Comparison of ENCODE assay signal across 14 cellular contexts in the genomic region with DNA sequence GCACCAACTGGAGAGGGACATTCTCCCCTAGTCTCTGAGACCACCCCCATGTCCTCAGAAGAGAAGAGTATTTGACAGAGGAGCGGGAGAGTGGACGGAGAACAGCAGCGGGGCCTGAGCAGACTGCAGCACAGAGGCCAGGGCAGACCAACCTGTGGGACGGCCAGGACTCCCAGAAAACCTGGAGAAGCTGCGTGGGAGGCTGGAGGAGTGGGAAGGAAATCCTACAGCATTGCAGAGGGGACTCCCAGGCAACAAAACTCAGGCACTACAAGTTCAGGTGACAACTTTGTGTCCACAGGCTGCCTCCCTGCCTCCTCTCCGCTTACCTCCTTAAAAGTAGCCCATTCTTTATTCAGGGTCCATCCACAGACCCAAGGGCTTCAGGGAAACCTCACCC. TPM values are rescaled to one million over a fixed set of nuclear protein-coding genes. Genes with fewer than 3 reads are reported as not detected.
DNase-seq lines count a peak whose midpoint lies in the region; ATAC-seq, FAIRE-seq and TF ChIP-seq lines count a peak whose summit lies in the region.
"Had no signal": no experiment of that assay in that cellular context is flagged by ENCODE, and none has a peak within 500 bp of the region (broad histone marks: within the 10 kb centered on the region; RNA-seq: fewer than 3 reads in every experiment).

No MANE protein-coding gene starts in this region.

- no peak overlapping the region for H3K4me3 ChIP-seq in heart right ventricle
- no peak overlapping the region for H3K4me3 ChIP-seq in K562
- H3K4me3 ChIP-seq in mucosa of stomach (ENCODE audit: low read length) = no peak overlapping the region
- no peak overlapping the region for H3K4me3 ChIP-seq in upper lobe of left lung

- no peak for TF ChIP-seq CTCF in heart right ventricle (IDR thresholded peaks at IDR 0.05)
- no peak for TF ChIP-seq CTCF in K562 (IDR thresholded peaks at IDR 0.05 in 2 of 3, conservative IDR thresholded peaks at IDR 0.05 in 1 of 3; ENCODE audit: insufficient read depth in 2 of 3, low read depth in 1 of 3, low read length in 3 of 3)
- no peak for TF ChIP-seq CTCF in upper lobe of left lung (IDR thresholded peaks at IDR 0.05)

- H3K36me3 ChIP-seq in heart right ventricle = peaks cover 0 to 22% (median 4%) of the 10 kb centered on the region in 9 donors
- H3K36me3 ChIP-seq in K562 (ENCODE audit: control insufficient read depth, insufficient read depth, low read length) = no peaks in the 10 kb centered on the region
- peaks cover 9% of the 10 kb centered on the region for H3K36me3 ChIP-seq in mucosa of stomach (ENCODE audit: control insufficient read depth, insufficient read depth, low read length)
- peaks cover 0 to 1% (median 0%) of the 10 kb centered on the region in 4 donors for H3K36me3 ChIP-seq in upper lobe of left lung
- H3K36me3 ChIP-seq: BE2C had no signal

- H3K4me1 ChIP-seq in heart right ventricle (peaks cover 23 to 100% (median 91%) of the 10 kb centered on the region in 9 donors), K562 (replicated peaks in 1 of 2; ENCODE audit: control insufficient read depth in 2 of 2, insufficient read depth in 2 of 2, low read length in 2 of 2) (peaks cover 39 to 48% of the 10 kb centered on the region in 2 experiments), mucosa of stomach (ENCODE audit: control insufficient read depth, insufficient read depth, low read length) (peaks cover 73% of the 10 kb centered on the region), upper lobe of left lung (peaks cover 95 to 97% (median 96%) of the 10 kb centered on the region in 4 donors)

- H2AFZ ChIP-seq in K562 (ENCODE audit: low read depth, low read length) = no peak overlapping the region

- TF ChIP-seq EP300 in K562 (IDR thresholded peaks at IDR 0.05; ENCODE audit: low read length) = no peak
- no peak for TF ChIP-seq EP300 in upper lobe of left lung (IDR thresholded peaks at IDR 0.05)

- POLR2A ChIA-PET in K562 (lab: Yijun Ruan, JAX) = interaction anchor here (1.0 kb wide), 1 partner anchor 19 kb away, joined by 6 read pairs; no protein-coding TSS in a partner anchor

- in situ Hi-C loops in K562 (cut with MboI) = no loop called here

- no peak for TF ChIP-seq RAD21 in K562 (CRISPR knock-in tag; conservative IDR thresholded peaks at IDR 0.05 in 1 of 2, IDR thresholded peaks at IDR 0.05 in 1 of 2)

- H4K20me1 ChIP-seq in K562 (replicated peaks; ENCODE audit: control insufficient read depth, insufficient read depth, low read length) = no peaks in the 10 kb centered on the region

- H3K9me3 ChIP-seq in heart right ventricle (no peaks in the 10 kb centered on the region), K562 (replicated peaks; ENCODE audit: control insufficient read depth, insufficient read depth, low read depth, low read length) (no peaks in the 10 kb centered on the region), mucosa of stomach (ENCODE audit: control insufficient read depth, low read length) (no peaks in the 10 kb centered on the region), upper lobe of left lung (no peaks in the 10 kb centered on the region)
- H3K9me3 ChIP-seq: BE2C had no signal

- H3K27ac ChIP-seq in heart right ventricle = peak overlapping the region; percentile 17 to 100 (median 96)
- no peak overlapping the region for H3K27ac ChIP-seq in K562 (ENCODE audit: extremely low read depth, low read depth, low read length)
- peak overlapping the region; percentile 94 to 98 (median 96) for H3K27ac ChIP-seq in upper lobe of left lung

- H3K4me2 ChIP-seq in K562 (ENCODE audit: insufficient read depth, low read length) = no peak overlapping the region

- H3K9me1 ChIP-seq in K562 (ENCODE audit: control insufficient read depth, insufficient read depth, low read length) = no peaks in the 10 kb centered on the region

- no peak for FAIRE-seq in K562 (lab: Jason Lieb, UNC)
- FAIRE-seq: keratinocyte, RCC 7860 had no signal

- intact Hi-C loops in heart right ventricle (cut with DNase I) (loop anchor here in 4 of 10 donors (2.0 to 10.0 kb wide), 4 partner anchors 25 to 87 kb away; a partner anchor contains a TSS), left ventricle myocardium superior (cut with micrococcal nuclease) (loop anchor here (5.0 kb wide), 1 partner anchor 32 kb away; a partner anchor contains a TSS), K562 (cut with micrococcal nuclease) (no loop called here)

- WGBS in heart right ventricle, 2 donors = 78 to 82% methylated on average over 6 of the region's 6 CpGs
- 78% methylated on average over 6 of the region's 6 CpGs for whole genome bisulfite sequencing in K562 (ENCODE audit: insufficient coverage, low coverage, missing lambda C conversion rate)
- 92 to 93% methylated on average over 6 of the region's 6 CpGs for WGBS in upper lobe of left lung, 2 donors

- BruUV-seq in K562 (replicated peaks; lab: Mats Ljungman, UMichigan) = no TSS peak

- H3K27me3 ChIP-seq in heart right ventricle = no peaks in the 10 kb centered on the region
- no peaks in the 10 kb centered on the region for H3K27me3 ChIP-seq in K562 (ENCODE audit: control insufficient read depth in 2 of 2, insufficient read depth in 2 of 2, low read length in 2 of 2)
- no peaks in the 10 kb centered on the region for H3K27me3 ChIP-seq in mucosa of stomach (ENCODE audit: control insufficient read depth, insufficient read depth, low read length)
- H3K27me3 ChIP-seq in upper lobe of left lung = no peaks in the 10 kb centered on the region
- H3K27me3 ChIP-seq: BE2C had no signal

- peak overlapping the region in 1 of 2 experiments; percentile 59; a peak in 1 of 4 replicates for H3K9ac ChIP-seq in K562 (ENCODE audit: insufficient read depth in 1 of 2, low read depth in 2 of 2, low read length in 2 of 2)
- peak overlapping the region; percentile 45 for H3K9ac ChIP-seq in mucosa of stomach (ENCODE audit: low read length)

- no peak for TF ChIP-seq POLR2A in K562 (conservative IDR thresholded peaks at IDR 0.05)
- TF ChIP-seq POLR2A in upper lobe of left lung (IDR thresholded peaks at IDR 0.05) = no peak

- ATAC-seq in heart right ventricle (no peak), left ventricle myocardium superior (no peak), K562 (no peak), upper lobe of left lung (ENCODE audit: low FRiP score in 2 of 2) (no peak), HG03378 (IDR thresholded peaks at IDR 0.05; ENCODE audit: unreplicated experiment) (no peak)

- CTCF ChIA-PET in K562 (lab: Yijun Ruan, JAX; ENCODE audit: low intra/inter-chr PET ratio) = no interaction called here

- no peak for DNase-seq in heart right ventricle
- DNase-seq in left ventricle myocardium superior = no peak
- no peak for DNase-seq in K562 (ENCODE audit: extremely low read depth in 1 of 4, low spot score in 3 of 4)
- DNase-seq in upper lobe of left lung = no peak
- DNase-seq in DMS114 treated with DMSO at 0.1 percent for 48 hours (lab: John Stamatoyannopoulos, UW; ENCODE audit: unreplicated experiment) = no peak
- no peak for DNase-seq in T1000 (lab: John Stamatoyannopoulos, UW)
- DNase-seq: BE2C, NCI-H2107 had no signal

- H3K79me2 ChIP-seq in K562 (ENCODE audit: control insufficient read depth, insufficient read depth, low read length) = no peaks in the 10 kb centered on the region

RNA-seq across cellular contexts. Expression of a gene that starts 29.9 kb away (rescaled TPM):
- total RNA-seq in heart right ventricle = 10 to 100 TPM; 16.0 to 26.0 (median 21.4) TPM
- polyA plus RNA-seq in heart right ventricle = 10 to 100 TPM in 1 of 2 donors, 1 to 10 TPM in 1; 8.0 to 13.6 TPM
- 16.8 TPM for total RNA-seq in left ventricle myocardium superior
- total RNA-seq in K562 (2011; cell fraction: chromatin; rRNA removed; ENCODE audit: low replicate concordance) = 11.4 and 16.7 TPM in 2 replicates
- total RNA-seq in K562 (2011; cell fraction: nucleolus; rRNA removed) = 9.3 TPM in 2 replicates
- total RNA-seq in K562 (2011; cell fraction: nucleoplasm; rRNA removed) = 10.7 and 11.0 TPM in 2 replicates
- total RNA-seq in K562 (2014; rRNA removed) = 4.3 and 5.8 TPM in 2 replicates
- total RNA-seq in K562 (2014; rRNA removed; fragmentation: Illumina TruSeq; extraction: Trizol) = 4.8 and 6.2 TPM in 2 replicates
- total RNA-seq in K562 (2015; rRNA removed; fragmentation: Illumina TruSeq; extraction: Trizol) = 4.9 and 5.3 TPM in 2 replicates
- 4.7 and 5.7 TPM in 2 replicates for total RNA-seq in K562 (2021)
- 10.2 TPM in 2 replicates for polyA plus RNA-seq in K562 (2011; rRNA removed)
- 5.3 and 6.3 TPM in 2 replicates for polyA plus RNA-seq in K562 (2011; cell fraction: cytosol; rRNA removed)
- 14.4 and 19.8 TPM in 2 replicates for polyA plus RNA-seq in K562 (2011; cell fraction: nucleus; rRNA removed)
- 6.3 and 13.2 TPM in 2 replicates for polyA plus RNA-seq in K562 (2012)
- polyA plus RNA-seq in K562 (2014; fragmentation: Illumina TruSeq; extraction: Trizol) = 4.3 and 4.8 TPM in 2 replicates
- polyA plus RNA-seq in K562 (2014; fragmentation: Nextera tagmentation; extraction: Ambion mirVana) = 1 to 10 TPM; 1.1 to 1.2 TPM
- 4.8 and 6.2 TPM in 2 replicates for polyA plus RNA-seq in K562 (2014; rRNA removed)
- polyA minus RNA-seq in K562 (2011; rRNA and poly(A)+ RNA removed) = 10.4 and 18.0 TPM in 2 replicates
- polyA minus RNA-seq in K562 (2011; cell fraction: cytosol; rRNA and poly(A)+ RNA removed) = 3.4 and 6.0 TPM in 2 replicates
- polyA minus RNA-seq in K562 (2011; cell fraction: nucleus; rRNA and poly(A)+ RNA removed) = 5.3 and 6.9 TPM in 2 replicates
- 10 to 100 TPM; 28.2 to 54.0 (median 36.6) TPM for total RNA-seq in upper lobe of left lung

RNA-seq across cellular contexts. Expression of a gene that starts 32.4 kb away (rescaled TPM):
- total RNA-seq in heart right ventricle = 10 to 100 TPM in 3 of 10 donors, 1 to 10 TPM in 7; 1.6 to 19.9 (median 6.7) TPM
- 10 to 100 TPM in 1 of 2 donors, 1 to 10 TPM in 1; 6.8 to 24.1 TPM for polyA plus RNA-seq in heart right ventricle
- total RNA-seq in left ventricle myocardium superior = 9.1 TPM
- 37.1 and 42.1 TPM in 2 replicates for total RNA-seq in K562 (2011; cell fraction: chromatin; rRNA removed; ENCODE audit: low replicate concordance)
- 64.2 and 67.9 TPM in 2 replicates for total RNA-seq in K562 (2011; cell fraction: nucleolus; rRNA removed)
- total RNA-seq in K562 (2011; cell fraction: nucleoplasm; rRNA removed) = 81.1 and 85.6 TPM in 2 replicates
- total RNA-seq in K562 (2014; rRNA removed) = 99.8 and 113 TPM in 2 replicates
- total RNA-seq in K562 (2014; rRNA removed; fragmentation: Illumina TruSeq; extraction: Trizol) = 89.8 and 91.5 TPM in 2 replicates
- 93.6 and 111 TPM in 2 replicates for total RNA-seq in K562 (2015; rRNA removed; fragmentation: Illumina TruSeq; extraction: Trizol)
- 84.8 and 91.1 TPM in 2 replicates for total RNA-seq in K562 (2021)
- 120 and 126 TPM in 2 replicates for polyA plus RNA-seq in K562 (2011; rRNA removed)
- polyA plus RNA-seq in K562 (2011; cell fraction: cytosol; rRNA removed) = 170 and 189 TPM in 2 replicates
- 53.4 and 65.8 TPM in 2 replicates for polyA plus RNA-seq in K562 (2011; cell fraction: nucleus; rRNA removed)
- polyA plus RNA-seq in K562 (2012) = 128 and 163 TPM in 2 replicates
- 118 and 123 TPM in 2 replicates for polyA plus RNA-seq in K562 (2014; fragmentation: Illumina TruSeq; extraction: Trizol)
- polyA plus RNA-seq in K562 (2014; fragmentation: Nextera tagmentation; extraction: Ambion mirVana) = 100 to 1,000 TPM; 305 to 322 TPM
- polyA plus RNA-seq in K562 (2014; rRNA removed) = 147 and 173 TPM in 2 replicates
- polyA minus RNA-seq in K562 (2011; rRNA and poly(A)+ RNA removed) = 32.1 and 36.2 TPM in 2 replicates
- 24.0 and 27.7 TPM in 2 replicates for polyA minus RNA-seq in K562 (2011; cell fraction: cytosol; rRNA and poly(A)+ RNA removed)
- 6.9 and 18.0 TPM in 2 replicates for polyA minus RNA-seq in K562 (2011; cell fraction: nucleus; rRNA and poly(A)+ RNA removed)
- total RNA-seq in upper lobe of left lung = 10 to 100 TPM; 18.2 to 71.7 (median 47.4) TPM

RNA-seq across cellular contexts. Expression of a gene that starts 46.3 kb away (rescaled TPM):
- 1 to 10 TPM in 5 of 10 donors, under 1 TPM in 5; 0.50 to 2.1 (median 0.98) TPM for total RNA-seq in heart right ventricle
- polyA plus RNA-seq in heart right ventricle = under 1 TPM in 1 of 2 donors, not detected in 1; 0.19 TPM
- total RNA-seq in left ventricle myocardium superior = 2.1 TPM
- total RNA-seq in K562 (2011; cell fraction: chromatin; rRNA removed; ENCODE audit: low replicate concordance) = 1.5 and 1.6 TPM in 2 replicates
- total RNA-seq in K562 (2011; cell fraction: nucleolus; rRNA removed) = 2.0 and 3.3 TPM in 2 replicates
- total RNA-seq in K562 (2011; cell fraction: nucleoplasm; rRNA removed) = 1.9 and 2.7 TPM in 2 replicates
- total RNA-seq in K562 (2014; rRNA removed) = 1.1 and 1.9 TPM in 2 replicates
- 0.22 and 0.40 TPM in 2 replicates for total RNA-seq in K562 (2014; rRNA removed; fragmentation: Illumina TruSeq; extraction: Trizol)
- total RNA-seq in K562 (2015; rRNA removed; fragmentation: Illumina TruSeq; extraction: Trizol) = 2.3 and 2.6 TPM in 2 replicates
- 2.4 and 2.7 TPM in 2 replicates for total RNA-seq in K562 (2021)
- 0.92 and 1.2 TPM in 2 replicates for polyA plus RNA-seq in K562 (2011; rRNA removed)
- 0.86 and 2.9 TPM in 2 replicates for polyA plus RNA-seq in K562 (2011; cell fraction: cytosol; rRNA removed)
- 1.2 and 3.4 TPM in 2 replicates for polyA plus RNA-seq in K562 (2011; cell fraction: nucleus; rRNA removed)
- polyA plus RNA-seq in K562 (2012) = 3.1 and 3.8 TPM in 2 replicates
- 0.25 and 0.93 TPM in 2 replicates for polyA plus RNA-seq in K562 (2014; fragmentation: Illumina TruSeq; extraction: Trizol)
- polyA plus RNA-seq in K562 (2014; fragmentation: Nextera tagmentation; extraction: Ambion mirVana) = not detected
- 0.30 and 0.51 TPM in 2 replicates for polyA plus RNA-seq in K562 (2014; rRNA removed)
- 0.30 and 0.77 TPM in 2 replicates for polyA minus RNA-seq in K562 (2011; rRNA and poly(A)+ RNA removed)
- 2.7 TPM in 1 of 2 replicates, not detected in the other for polyA minus RNA-seq in K562 (2011; cell fraction: cytosol; rRNA and poly(A)+ RNA removed)
- 1.00 and 2.4 TPM in 2 replicates for polyA minus RNA-seq in K562 (2011; cell fraction: nucleus; rRNA and poly(A)+ RNA removed)
- total RNA-seq in upper lobe of left lung = 1 to 10 TPM in 2 of 6 donors, under 1 TPM in 2, not detected in 2; 0.61 to 9.5 (median 2.6) TPM

RNA-seq across cellular contexts. Expression of a gene that starts 59.3 kb away (rescaled TPM):
- under 1 TPM in 4 of 10 donors, not detected in 6; 0.33 to 0.95 (median 0.63) TPM for total RNA-seq in heart right ventricle
- polyA plus RNA-seq in heart right ventricle = not detected
- not detected for total RNA-seq in left ventricle myocardium superior
- total RNA-seq in K562 (2011; cell fraction: chromatin; rRNA removed; ENCODE audit: low replicate concordance) = not detected in 2 replicates
- 0.39 TPM in 1 of 2 replicates, not detected in the other for total RNA-seq in K562 (2011; cell fraction: nucleolus; rRNA removed)
- total RNA-seq in K562 (2011; cell fraction: nucleoplasm; rRNA removed) = not detected in 2 replicates
- total RNA-seq in K562 (2014; rRNA removed) = not detected in 2 replicates
- not detected in 2 replicates for total RNA-seq in K562 (2014; rRNA removed; fragmentation: Illumina TruSeq; extraction: Trizol)
- total RNA-seq in K562 (2015; rRNA removed; fragmentation: Illumina TruSeq; extraction: Trizol) = not detected in 2 replicates
- not detected in 2 replicates for total RNA-seq in K562 (2021)
- not detected in 2 replicates for polyA plus RNA-seq in K562 (2011; rRNA removed)
- polyA plus RNA-seq in K562 (2011; cell fraction: cytosol; rRNA removed) = 0.31 TPM in 1 of 2 replicates, not detected in the other
- polyA plus RNA-seq in K562 (2011; cell fraction: nucleus; rRNA removed) = 0.11 TPM in 1 of 2 replicates, not detected in the other
- 0.17 TPM in 1 of 2 replicates, not detected in the other for polyA plus RNA-seq in K562 (2012)
- polyA plus RNA-seq in K562 (2014; fragmentation: Illumina TruSeq; extraction: Trizol) = not detected in 2 replicates
- polyA plus RNA-seq in K562 (2014; fragmentation: Nextera tagmentation; extraction: Ambion mirVana) = not detected
- polyA plus RNA-seq in K562 (2014; rRNA removed) = not detected in 2 replicates
- polyA minus RNA-seq in K562 (2011; rRNA and poly(A)+ RNA removed) = not detected in 2 replicates
- not detected in 2 replicates for polyA minus RNA-seq in K562 (2011; cell fraction: cytosol; rRNA and poly(A)+ RNA removed)
- not detected in 2 replicates for polyA minus RNA-seq in K562 (2011; cell fraction: nucleus; rRNA and poly(A)+ RNA removed)
- 1 to 10 TPM in 3 of 6 donors, under 1 TPM in 1, not detected in 2; 0.55 to 4.4 (median 3.4) TPM for total RNA-seq in upper lobe of left lung
- total RNA-seq: renal cortical epithelial cell had no signal
- polyA plus RNA-seq: aorta, keratinocyte had no signal
